1 cellular context compared by ENCODE assay signal in the genomic region with DNA sequence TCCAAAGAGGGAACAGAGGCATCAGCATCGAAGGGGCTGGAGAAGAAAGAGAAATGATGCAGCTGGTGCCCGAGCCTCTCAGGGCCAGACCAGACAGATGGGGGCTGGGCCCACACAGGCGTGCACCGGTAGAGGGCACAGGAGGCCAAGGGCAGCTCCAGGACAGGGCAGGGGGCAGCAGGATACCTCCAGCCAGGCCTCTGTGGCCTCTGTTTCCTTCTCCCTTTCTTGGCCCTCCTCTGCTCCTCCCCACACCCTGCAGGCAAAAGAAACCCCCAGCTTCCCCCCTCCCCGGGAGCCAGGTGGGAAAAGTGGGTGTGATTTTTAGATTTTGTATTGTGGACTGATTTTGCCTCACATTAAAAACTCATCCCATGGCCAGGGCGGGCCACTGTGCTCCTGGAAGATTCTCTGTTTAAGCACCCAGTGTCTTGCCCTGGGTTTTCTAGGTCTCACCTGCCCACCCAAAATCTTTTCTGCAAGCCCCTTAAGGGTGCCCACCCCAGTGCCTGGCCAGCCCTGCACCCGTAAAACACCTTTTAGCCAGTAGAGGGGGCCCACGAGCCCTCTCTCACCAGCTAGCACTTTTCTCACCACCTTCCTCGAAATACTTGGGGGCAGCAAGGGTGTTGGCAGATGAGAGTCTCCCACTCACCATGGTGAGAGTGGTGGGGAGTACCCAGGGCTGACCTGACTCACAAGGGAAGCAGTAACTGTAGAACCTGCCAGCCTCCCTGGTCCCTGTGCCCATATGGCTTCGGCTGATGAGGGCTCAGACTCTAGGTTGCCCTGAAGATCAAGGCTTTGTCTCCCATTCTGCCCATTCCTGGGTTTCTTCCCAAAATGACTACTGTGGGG.
TF ChIP-seq lines count a peak whose summit lies in the region.

No MANE protein-coding gene starts in this region.

TF ChIP-seq in GM12878, 131 proteins besides CTCF, POLR2A, EP300 and RAD21:
- TF ChIP-seq YBX1 (IDR thresholded peaks at IDR 0.05) (no peak), NRF1 (conservative IDR thresholded peaks at IDR 0.05; ENCODE audit: low read depth, low read length) (no peak), REST (IDR thresholded peaks at IDR 0.05; ENCODE audit: low read depth, low read length) (no peak), RB1 (IDR thresholded peaks at IDR 0.05; ENCODE audit: borderline replicate concordance) (no peak), RUNX3 (IDR thresholded peaks at IDR 0.05; ENCODE audit: low read length) (0 out of 2 replicates have a peak, but pooled peaks have one; percentile 9), SMC3 (IDR thresholded peaks at IDR 0.05; ENCODE audit: borderline replicate concordance, low read length) (peak; percentile 71), POLR2AphosphoS2 (IDR thresholded peaks at IDR 0.05; ENCODE audit: low read depth, low read length) (no peak)
- TF ChIP-seq, protein P1, sequence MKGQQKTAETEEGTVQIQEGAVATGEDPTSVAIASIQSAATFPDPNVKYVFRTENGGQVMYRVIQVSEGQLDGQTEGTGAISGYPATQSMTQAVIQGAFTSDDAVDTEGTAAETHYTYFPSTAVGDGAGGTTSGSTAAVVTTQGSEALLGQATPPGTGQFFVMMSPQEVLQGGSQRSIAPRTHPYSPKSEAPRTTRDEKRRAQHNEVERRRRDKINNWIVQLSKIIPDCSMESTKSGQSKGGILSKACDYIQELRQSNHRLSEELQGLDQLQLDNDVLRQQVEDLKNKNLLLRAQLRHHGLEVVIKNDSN (IDR thresholded peaks at IDR 0.05; ENCODE audit: borderline replicate concordance, extremely low read length, insufficient read depth, low read depth, low read length): no peak
- TF ChIP-seq, protein P2, sequence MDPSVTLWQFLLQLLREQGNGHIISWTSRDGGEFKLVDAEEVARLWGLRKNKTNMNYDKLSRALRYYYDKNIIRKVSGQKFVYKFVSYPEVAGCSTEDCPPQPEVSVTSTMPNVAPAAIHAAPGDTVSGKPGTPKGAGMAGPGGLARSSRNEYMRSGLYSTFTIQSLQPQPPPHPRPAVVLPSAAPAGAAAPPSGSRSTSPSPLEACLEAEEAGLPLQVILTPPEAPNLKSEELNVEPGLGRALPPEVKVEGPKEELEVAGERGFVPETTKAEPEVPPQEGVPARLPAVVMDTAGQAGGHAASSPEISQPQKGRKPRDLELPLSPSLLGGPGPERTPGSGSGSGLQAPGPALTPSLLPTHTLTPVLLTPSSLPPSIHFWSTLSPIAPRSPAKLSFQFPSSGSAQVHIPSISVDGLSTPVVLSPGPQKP (IDR thresholded peaks at IDR 0.05; ENCODE audit: low read depth, low read length): no peak
